Comparison of ENCODE assay signal across 8 cellular contexts in the genomic region with DNA sequence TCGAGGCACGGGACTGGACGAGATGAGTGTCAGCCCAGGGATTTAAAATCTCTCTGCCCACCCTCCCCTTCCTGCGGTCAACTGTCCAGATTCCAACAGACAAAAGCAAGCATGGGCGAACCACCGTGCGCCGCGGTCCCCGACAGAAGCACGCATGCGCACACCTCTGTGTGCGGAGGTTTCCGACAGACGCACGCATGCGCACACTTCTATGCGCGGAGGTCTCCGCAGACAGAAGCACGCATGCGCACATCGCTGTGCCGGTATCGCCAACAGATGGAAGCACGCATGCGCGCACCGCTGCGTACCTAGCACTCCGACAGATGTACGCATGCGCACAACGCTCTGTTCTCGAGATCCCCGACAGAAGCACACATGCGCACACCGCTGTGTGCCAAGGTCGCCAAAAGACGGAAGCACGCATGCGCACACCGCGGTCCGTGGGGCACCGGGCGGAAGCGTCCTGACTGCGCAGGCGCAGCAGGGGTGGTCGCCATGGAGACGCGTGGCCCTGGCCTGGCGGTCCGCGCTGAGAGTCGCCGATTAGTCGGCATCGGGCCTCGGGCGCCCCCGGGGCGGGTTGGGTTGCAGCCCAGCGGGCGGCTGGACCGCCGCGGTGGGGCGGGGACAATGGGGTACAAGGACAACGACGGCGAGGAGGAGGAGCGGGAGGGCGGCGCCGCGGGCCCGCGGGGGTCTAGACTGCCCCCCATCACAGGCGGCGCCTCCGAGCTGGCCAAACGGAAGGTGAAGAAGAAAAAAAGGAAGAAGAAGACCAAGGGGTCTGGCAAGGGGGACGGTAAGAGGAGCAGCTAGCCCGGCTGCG. TPM values are rescaled to one million over a fixed set of nuclear protein-coding genes. Genes with fewer than 3 reads are reported as not detected.
DNase-seq lines count a peak whose midpoint lies in the region; FAIRE-seq and TF ChIP-seq lines count a peak whose summit lies in the region.

No MANE protein-coding gene starts in this region.

- peak overlapping the region; percentile 77 for H3K27ac ChIP-seq in SJSA1

- peaks cover 18% of the 10 kb centered on the region for H3K4me1 ChIP-seq in SJSA1 (replicated peaks)
- H3K4me1 ChIP-seq in neuron (ENCODE audit: insufficient read depth, low read length), result peaks cover 16% of the 10 kb centered on the region

- DNase-seq in GM03348 (ENCODE audit: low spot score), result peak; percentile 100
- peak; percentile 100 for DNase-seq in HEK293T (ENCODE audit: extremely low spot score)
- peak; percentile 99 for DNase-seq in MV-4-11 (lab: John Stamatoyannopoulos, UW)
- peak; percentile 99 for DNase-seq in SJSA1 (ENCODE audit: low read depth in 1 of 2, low spot score in 2 of 2)
- DNase-seq in activated naive CD4-positive, alpha-beta T cell treated with anti-CD3 and anti-CD28 coated beads for 36 hours, result peak; percentile 100
- peak; percentile 87 to 93 for DNase-seq in frontal cortex (ENCODE audit: low spot score in 2 of 2)
- DNase-seq in stromal cell of bone marrow (ENCODE audit: low read depth), result peak; percentile 94

- H3K36me3 ChIP-seq in SJSA1 (no peaks in the 10 kb centered on the region), neuron (ENCODE audit: insufficient read depth, low read length) (peaks cover 2% of the 10 kb centered on the region)

- FAIRE-seq in frontal cortex (lab: Jason Lieb, UNC), result peak; percentile 98

- H3K9me3 Mint-ChIP-seq in activated naive CD4-positive, alpha-beta T cell treated with anti-CD3 and anti-CD28 coated beads for 36 hours, result no peaks in the 10 kb centered on the region

- CTCF ChIA-PET in HEK293T (lab: Yijun Ruan, JAX), result no interaction called here
- CTCF ChIA-PET in activated naive CD4-positive, alpha-beta T cell treated with anti-CD3 and anti-CD28 coated beads for 36 hours (lab: Charles Lee), result interaction anchor here (3.2 kb wide), 1 partner anchor 290 kb away, joined by 124 read pairs; no protein-coding TSS in a partner anchor

- H3K4me3 Mint-ChIP-seq in activated naive CD4-positive, alpha-beta T cell treated with anti-CD3 and anti-CD28 coated beads for 36 hours, result peak overlapping the region; percentile 76

- peaks cover 66% of the 10 kb centered on the region for H3K4me1 Mint-ChIP-seq in activated naive CD4-positive, alpha-beta T cell treated with anti-CD3 and anti-CD28 coated beads for 36 hours (ENCODE audit: low read depth)

- H3K4me3 ChIP-seq in SJSA1 (peak overlapping the region; percentile 52), neuron (ENCODE audit: low read length) (peak overlapping the region; percentile 55)

- H3K9me3 ChIP-seq in SJSA1 (replicated peaks) (no peaks in the 10 kb centered on the region), neuron (ENCODE audit: low read length) (no peaks in the 10 kb centered on the region)

- intact Hi-C loops in activated naive CD4-positive, alpha-beta T cell treated with anti-CD3 and anti-CD28 coated beads for 36 hours (cut with micrococcal nuclease), result loop anchor here (1.0 to 5.0 kb wide), 3 partner anchors 147 to 586 kb away; no protein-coding TSS in a partner anchor

- peak overlapping the region; percentile 26 for H2AFZ ChIP-seq in neuron (ENCODE audit: low read depth, low read length)

- H3K27ac Mint-ChIP-seq in activated naive CD4-positive, alpha-beta T cell treated with anti-CD3 and anti-CD28 coated beads for 36 hours, result peak overlapping the region; percentile 89

- POLR2A ChIA-PET in HEK293T (lab: Yijun Ruan, JAX), result no interaction called here

- peaks cover 3% of the 10 kb centered on the region for H3K27me3 Mint-ChIP-seq in activated naive CD4-positive, alpha-beta T cell treated with anti-CD3 and anti-CD28 coated beads for 36 hours (ENCODE audit: low read depth)

- H3K27me3 ChIP-seq in SJSA1 (replicated peaks) (no peaks in the 10 kb centered on the region), neuron (ENCODE audit: insufficient read depth, low read length) (no peaks in the 10 kb centered on the region)

- peaks cover 30% of the 10 kb centered on the region for H3K36me3 Mint-ChIP-seq in activated naive CD4-positive, alpha-beta T cell treated with anti-CD3 and anti-CD28 coated beads for 36 hours (ENCODE audit: low read depth)

TF ChIP-seq in HEK293T, 16 proteins besides CTCF, POLR2A, EP300 and RAD21:
- no peak for TF ChIP-seq BHLHE40 (IDR thresholded peaks at IDR 0.05; ENCODE audit: borderline replicate concordance)
- no peak for TF ChIP-seq ELF4 (IDR thresholded peaks at IDR 0.05)
- no peak for TF ChIP-seq FOXK2 (IDR thresholded peaks at IDR 0.05)
- no peak for TF ChIP-seq TARDBP (IDR thresholded peaks at IDR 0.05)
- TF ChIP-seq, protein P1, sequence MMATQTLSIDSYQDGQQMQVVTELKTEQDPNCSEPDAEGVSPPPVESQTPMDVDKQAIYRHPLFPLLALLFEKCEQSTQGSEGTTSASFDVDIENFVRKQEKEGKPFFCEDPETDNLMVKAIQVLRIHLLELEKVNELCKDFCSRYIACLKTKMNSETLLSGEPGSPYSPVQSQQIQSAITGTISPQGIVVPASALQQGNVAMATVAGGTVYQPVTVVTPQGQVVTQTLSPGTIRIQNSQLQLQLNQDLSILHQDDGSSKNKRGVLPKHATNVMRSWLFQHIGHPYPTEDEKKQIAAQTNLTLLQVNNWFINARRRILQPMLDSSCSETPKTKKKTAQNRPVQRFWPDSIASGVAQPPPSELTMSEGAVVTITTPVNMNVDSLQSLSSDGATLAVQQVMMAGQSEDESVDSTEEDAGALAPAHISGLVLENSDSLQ (IDR thresholded peaks at IDR 0.05), result no peak
- TF ChIP-seq CTBP1 (IDR thresholded peaks at IDR 0.05; ENCODE audit: borderline replicate concordance), result no peak
- TF ChIP-seq SUZ12 (IDR thresholded peaks at IDR 0.05), result no peak
- TF ChIP-seq L3MBTL2 (conservative IDR thresholded peaks at IDR 0.05), result no peak; the same call in 1 of the 2 replicates
- TF ChIP-seq SP1 (IDR thresholded peaks at IDR 0.05), result no peak
- no peak for TF ChIP-seq FOXA1 (IDR thresholded peaks at IDR 0.05)
- no peak for TF ChIP-seq LEF1 (IDR thresholded peaks at IDR 0.05; ENCODE audit: borderline replicate concordance)
- TF ChIP-seq FOXM1 (IDR thresholded peaks at IDR 0.05; ENCODE audit: borderline replicate concordance), result no peak
- TF ChIP-seq HDGF (IDR thresholded peaks at IDR 0.05; ENCODE audit: borderline replicate concordance), result no peak

RNA-seq across cellular contexts. Expression of a gene that starts 35.7 kb away (rescaled TPM):
- 44.0 and 54.5 TPM in 2 replicates for total RNA-seq in SJSA1 (2014; rRNA removed; shearing (Covaris generic))
- total RNA-seq in activated naive CD4-positive, alpha-beta T cell treated with anti-CD3 and anti-CD28 coated beads for 36 hours, result 10 to 100 TPM; 34.3 to 35.6 TPM
- total RNA-seq in frontal cortex, result 34.6 TPM

RNA-seq across cellular contexts. Expression of a gene that starts 57.5 kb away (rescaled TPM):
- total RNA-seq in SJSA1 (2014; rRNA removed; shearing (Covaris generic)), result 2.5 and 3.1 TPM in 2 replicates
- 1 to 10 TPM; 1.6 to 2.2 TPM for total RNA-seq in activated naive CD4-positive, alpha-beta T cell treated with anti-CD3 and anti-CD28 coated beads for 36 hours
- 3.3 TPM for total RNA-seq in frontal cortex

Comparison
In these comparisons a context has a peak if more than half of its experiments do, and no peak if none do; other contexts are left out.
1. Peak in every context shown above with its lines: DNase-seq, H3K4me3 ChIP-seq and H3K27ac ChIP-seq.